ENCODE assay signal across 19 cellular contexts in genomic region chr1:98399219-98399618, GRCh38.
"Had no signal": no experiment of that assay in that cellular context is flagged by ENCODE, and none has a peak within 500 bp of the region (broad histone marks: within the 10 kb centered on the region; RNA-seq: fewer than 3 reads in every experiment).

No MANE protein-coding gene starts in this region.

- H3K36me3 Mint-ChIP-seq: activated naive CD8-positive, alpha-beta T cell; naive B cell; stimulated activated effector memory CD8-positive, alpha-beta T cell treated with anti-CD3 and anti-CD28 coated beads, Interleukin-12 subunit alpha, Interleukin-12 subunit beta, amount 100 ng/mL, for 72 hours had no signal

- H3K9me3 ChIP-seq: esophagus squamous epithelium, gastroesophageal sphincter, neutrophil, right atrium auricular region, tibial artery, uterus had no signal

- H3K27ac ChIP-seq: dorsolateral prefrontal cortex, esophagus squamous epithelium, gastroesophageal sphincter, neutrophil, right atrium auricular region, tibial artery, uterus had no signal

- H3K4me3 ChIP-seq: dorsolateral prefrontal cortex, esophagus squamous epithelium, gastroesophageal sphincter, right atrium auricular region, tibial artery, uterus had no signal

- H3K4me3 Mint-ChIP-seq: activated naive CD8-positive, alpha-beta T cell; naive B cell had no signal

- H3K27ac Mint-ChIP-seq: activated naive CD8-positive, alpha-beta T cell; naive B cell; stimulated activated effector memory CD8-positive, alpha-beta T cell treated with anti-CD3 and anti-CD28 coated beads, Interleukin-12 subunit alpha, Interleukin-12 subunit beta, amount 100 ng/mL, for 72 hours had no signal

- H3K4me1 ChIP-seq: esophagus squamous epithelium, gastroesophageal sphincter, right atrium auricular region, tibial artery, uterus had no signal

- H3K27me3 ChIP-seq: dorsolateral prefrontal cortex, esophagus squamous epithelium, gastroesophageal sphincter, neutrophil, right atrium auricular region, tibial artery, uterus had no signal

- FAIRE-seq: bronchial epithelial cell had no signal

- DNase-seq: activated CD4-positive, alpha-beta T cell treated with anti-CD3 and anti-CD28 coated beads, Interleukin-2, amount 50 U/mL, for 48 hours; activated CD4-positive, CD25-positive, alpha-beta regulatory T cell treated with anti-CD3 and anti-CD28 coated beads, Interleukin-2, amount 50 U/mL, for 72 hours; activated gamma-delta T cell; activated T-cell treated with anti-CD3 and anti-CD28 coated beads, Interleukin-2, amount 50 U/mL, for 48 hours; anterior cingulate cortex; dorsolateral prefrontal cortex; esophagus squamous epithelium; kidney glomerular epithelial cell; naive B cell; posterior cingulate gyrus; T-helper 9 cell; tibial artery; uterus had no signal

- H3K36me3 ChIP-seq: esophagus squamous epithelium, gastroesophageal sphincter, neutrophil, right atrium auricular region, tibial artery, uterus had no signal

- H3K27me3 Mint-ChIP-seq: activated naive CD8-positive, alpha-beta T cell; naive B cell had no signal

- H3K9me3 Mint-ChIP-seq: naive B cell; stimulated activated effector memory CD8-positive, alpha-beta T cell treated with anti-CD3 and anti-CD28 coated beads, Interleukin-12 subunit alpha, Interleukin-12 subunit beta, amount 100 ng/mL, for 72 hours had no signal
